Comparison of ENCODE assay signal across 20 cellular contexts in the genomic region with DNA sequence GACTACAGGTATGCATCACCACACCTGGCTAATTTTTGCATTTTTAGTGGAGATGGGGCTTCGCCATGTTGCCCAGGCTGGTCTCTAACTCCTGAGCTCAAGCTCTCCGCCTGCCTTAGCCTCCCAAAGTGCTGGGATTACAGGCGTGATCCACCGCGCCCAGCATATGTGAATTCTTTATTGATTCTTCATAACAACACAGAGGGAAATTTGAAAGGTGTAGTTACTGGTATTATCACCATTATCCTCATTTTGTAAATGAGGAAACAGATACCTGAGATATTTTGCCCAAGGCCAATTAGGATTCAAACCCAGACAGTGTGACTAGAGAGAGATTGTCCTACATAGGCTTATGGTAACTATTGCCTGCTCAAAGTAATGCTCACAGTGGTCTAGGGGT.
"Had no signal": no experiment of that assay in that cellular context is flagged by ENCODE, and none has a peak within 500 bp of the region (broad histone marks: within the 10 kb centered on the region; RNA-seq: fewer than 3 reads in every experiment).

No MANE protein-coding gene starts in this region.

- H3K4me3 Mint-ChIP-seq: mesothelial cell of epicardium, naive B cell had no signal

- H3K36me3 ChIP-seq: gastrocnemius medialis had no signal

- H3K27ac Mint-ChIP-seq: mesothelial cell of epicardium, naive B cell had no signal

- H3K27ac ChIP-seq: coronary artery, dorsolateral prefrontal cortex, esophagus muscularis mucosa, gastrocnemius medialis, heart right ventricle, left lung, lower lobe of right lung had no signal

- H3K4me1 Mint-ChIP-seq: naive B cell had no signal

- H3K4me1 ChIP-seq: left lung, lower lobe of right lung had no signal

- ATAC-seq: gastrocnemius medialis, heart right ventricle, left lung, left ventricle myocardium superior, lower lobe of right lung had no signal

- H3K9me3 ChIP-seq: esophagus muscularis mucosa, gastrocnemius medialis, heart right ventricle, left lung, lower lobe of right lung, mucosa of descending colon had no signal

- H3K27me3 ChIP-seq: dorsolateral prefrontal cortex, esophagus muscularis mucosa, gastrocnemius medialis, heart right ventricle, left lung had no signal

- H3K4me3 ChIP-seq: coronary artery, dorsolateral prefrontal cortex, esophagus muscularis mucosa, gastrocnemius medialis, heart right ventricle, left lung, lower lobe of right lung, mucosa of descending colon had no signal

- DNase-seq: dermis blood vessel endothelial cell; dorsolateral prefrontal cortex; effector CD4-positive, alpha-beta T cell; effector memory CD4-positive, alpha-beta T cell; foreskin melanocyte; gastrocnemius medialis; glutamatergic neuron; head of caudate nucleus; heart right ventricle; hippocampal formation; left cardiac atrium; left lung; left ventricle myocardium superior; lower lobe of right lung; mesenchymal stem cell; mucosa of descending colon; naive B cell had no signal
